ENCODE assay signal across 9 cellular contexts in genomic region chr20:1322511-1323245, GRCh38. TPM values are rescaled to one million over a fixed set of nuclear protein-coding genes. Genes with fewer than 3 reads are reported as not detected.
DNase-seq lines count a peak whose midpoint lies in the region; ATAC-seq, FAIRE-seq and TF ChIP-seq lines count a peak whose summit lies in the region.
"Had no signal": no experiment of that assay in that cellular context is flagged by ENCODE, and none has a peak within 500 bp of the region (broad histone marks: within the 10 kb centered on the region; RNA-seq: fewer than 3 reads in every experiment).

No MANE protein-coding gene starts in this region.

- H3K9me3 ChIP-seq in subcutaneous abdominal adipose tissue (ENCODE audit: control insufficient read depth in 5 of 5, low read length in 5 of 5) (no peaks in the 10 kb centered on the region), pancreas (no peaks in the 10 kb centered on the region)
- H3K9me3 ChIP-seq: mucosa of descending colon, tibial artery had no signal

- H3K27ac ChIP-seq in subcutaneous abdominal adipose tissue (ENCODE audit: low read depth, low read length) (peak overlapping the region; percentile 100), pancreas (peak overlapping the region in 2 of 4 donors; percentile 17 to 19)

- no peaks in the 10 kb centered on the region for H3K9me3 Mint-ChIP-seq in HFFc6

- TF ChIP-seq CTCF in HFFc6 (IDR thresholded peaks at IDR 0.05) (no peak), pancreas (IDR thresholded peaks at IDR 0.05) (no peak)

- H3K4me3 ChIP-seq in subcutaneous abdominal adipose tissue (ENCODE audit: low read depth in 1 of 5, low read length in 5 of 5) (peak overlapping the region in 1 of 5 donors; percentile 29), pancreas (no peak overlapping the region)
- H3K4me3 ChIP-seq: mucosa of descending colon, tibial artery had no signal

- DNase-seq in HFFc6 = peak; percentile 79
- peak; percentile 49 for DNase-seq in brain pericyte (ENCODE audit: low read depth, low spot score)
- DNase-seq in iris pigment epithelial cell (ENCODE audit: low read depth) = peak; percentile 98
- DNase-seq in pancreas = no peak

- H3K4me1 ChIP-seq in subcutaneous abdominal adipose tissue (ENCODE audit: control insufficient read depth in 5 of 5, insufficient read depth in 5 of 5, low read length in 5 of 5) (peaks cover 25 to 64% (median 53%) of the 10 kb centered on the region in 5 donors), pancreas (peaks cover 12 to 16% (median 14%) of the 10 kb centered on the region in 3 donors)

- peaks cover 32% of the 10 kb centered on the region for H3K4me1 Mint-ChIP-seq in HFFc6 (ENCODE audit: low read depth)

- H3K36me3 Mint-ChIP-seq in HFFc6 (ENCODE audit: low read depth) = no peaks in the 10 kb centered on the region

- H3K27ac Mint-ChIP-seq in HFFc6 = peak overlapping the region; percentile 94

- H3K36me3 ChIP-seq in subcutaneous abdominal adipose tissue (ENCODE audit: control insufficient read depth in 5 of 5, insufficient read depth in 5 of 5, low read length in 5 of 5) (no peaks in the 10 kb centered on the region), pancreas (no peaks in the 10 kb centered on the region)
- H3K36me3 ChIP-seq: tibial artery had no signal

- peak overlapping the region; percentile 34; the same call in 1 of the 2 replicates for H3K4me3 Mint-ChIP-seq in HFFc6

- intact Hi-C loops in pancreas (cut with DNase I) = no loop called here

- WGBS in pancreas, 2 donors = 84% methylated on average over 11 of the region's 11 CpGs

- H3K9ac ChIP-seq in subcutaneous abdominal adipose tissue (ENCODE audit: low read length in 5 of 5) = peak overlapping the region in 2 of 5 donors; percentile 63 to 79

- H3K27me3 ChIP-seq in subcutaneous abdominal adipose tissue (ENCODE audit: control insufficient read depth in 5 of 5, insufficient read depth in 4 of 5, low read length in 5 of 5) (peaks cover 0 to 3% (median 0%) of the 10 kb centered on the region in 5 donors), pancreas (no peaks in the 10 kb centered on the region)
- H3K27me3 ChIP-seq: tibial artery had no signal

- FAIRE-seq in pancreas (lab: Jason Lieb, UNC) = no peak

- H3K27me3 Mint-ChIP-seq in HFFc6 (ENCODE audit: insufficient read depth) = peaks cover 2% of the 10 kb centered on the region; the same call in 1 of the 2 replicates

- ATAC-seq in pancreas = no peak
- ATAC-seq in GM19397 (IDR thresholded peaks at IDR 0.05; ENCODE audit: unreplicated experiment) = no peak
- no peak for ATAC-seq in HG03460 (IDR thresholded peaks at IDR 0.05; ENCODE audit: unreplicated experiment)
- ATAC-seq: mucosa of descending colon had no signal

RNA-seq across cellular contexts. Expression of gene SDCBP2, which starts 6.3 kb away (rescaled TPM):
- total RNA-seq in HFFc6 (2021; fragmentation: NEBNext Ultra II Directional; extraction: Animal tissue kit (Norgen Biotek cat#: 25700)) = 1 to 10 TPM in 1 of 6 experiments, under 1 TPM in 5; 0.51 to 1.5 (median 0.76) TPM
- total RNA-seq in pancreas = 10 to 100 TPM in 3 of 6 donors, 1 to 10 TPM in 3; 4.7 to 14.8 (median 9.3) TPM
- 10 to 100 TPM; 13.8 to 23.8 TPM for polyA plus RNA-seq in pancreas

RNA-seq across cellular contexts. Expression of gene SNPH, which starts 56.6 kb away (rescaled TPM):
- 10 to 100 TPM; 12.0 to 15.3 (median 13.3) TPM for total RNA-seq in HFFc6 (2021; fragmentation: NEBNext Ultra II Directional; extraction: Animal tissue kit (Norgen Biotek cat#: 25700))
- 1 to 10 TPM; 1.1 to 2.7 (median 2.2) TPM for total RNA-seq in pancreas
- 1 to 10 TPM; 3.6 to 4.3 TPM for polyA plus RNA-seq in pancreas

Comparison
In these comparisons a context has a peak if more than half of its experiments do, and no peak if none do; other contexts are left out.
1. DNase-seq: peak in HFFc6 (single experiment), brain pericyte (single experiment) and iris pigment epithelial cell (single experiment); none in pancreas (0 of 6).